Comparison of ENCODE assay signal across 10 cellular contexts in the genomic region with DNA sequence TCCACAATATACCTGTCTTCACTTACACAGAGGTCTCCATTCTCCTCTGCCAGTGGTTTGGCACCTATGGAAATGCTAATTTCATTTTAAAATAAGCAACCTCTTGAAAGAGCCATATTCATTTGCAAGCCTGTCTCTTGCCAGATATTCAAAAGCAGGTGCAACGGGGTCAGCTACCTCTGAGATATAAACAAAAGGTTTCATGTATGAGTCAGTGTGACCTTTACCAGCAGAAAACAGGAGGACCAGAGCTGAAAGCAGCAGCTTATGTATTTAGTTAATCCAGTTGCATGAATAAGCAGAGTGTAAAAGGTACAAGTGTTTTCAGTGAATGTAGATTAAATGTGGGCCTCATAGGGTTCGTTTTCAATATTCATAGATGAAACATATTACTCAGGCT. TPM values are rescaled to one million over a fixed set of nuclear protein-coding genes. Genes with fewer than 3 reads are reported as not detected.
DNase-seq lines count a peak whose midpoint lies in the region; ATAC-seq and TF ChIP-seq lines count a peak whose summit lies in the region.
"Had no signal": no experiment of that assay in that cellular context is flagged by ENCODE, and none has a peak within 500 bp of the region (broad histone marks: within the 10 kb centered on the region; RNA-seq: fewer than 3 reads in every experiment).

No MANE protein-coding gene starts in this region.

- no peak overlapping the region for H3K9ac ChIP-seq in liver (ENCODE audit: low read depth in 1 of 2, low read length in 2 of 2)

- no peaks in the 10 kb centered on the region for H3K36me3 Mint-ChIP-seq in immature natural killer cell

- 59% methylated on average over 2 of the region's 2 CpGs for WGBS in liver

- TF ChIP-seq RAD21 in liver (IDR thresholded peaks at IDR 0.05), result peak in 1 of 2 donors; percentile 17

- H3K4me3 Mint-ChIP-seq in immature natural killer cell, result no peak overlapping the region

- no peak for TF ChIP-seq CTCF in RWPE2 (IDR thresholded peaks at IDR 0.05; ENCODE audit: poor library complexity, severe bottlenecking)
- no peak for TF ChIP-seq CTCF in liver (IDR thresholded peaks at IDR 0.05; ENCODE audit: low read depth, low read length, missing input control)

- no peaks in the 10 kb centered on the region for H3K9me3 Mint-ChIP-seq in immature natural killer cell

- H3K4me1 Mint-ChIP-seq in immature natural killer cell, result no peaks in the 10 kb centered on the region

- H3K9me3 ChIP-seq in RWPE2 (ENCODE audit: severe bottlenecking) (no peaks in the 10 kb centered on the region), liver (ENCODE audit: control insufficient read depth in 4 of 4, low read length in 3 of 4) (no peaks in the 10 kb centered on the region)
- H3K9me3 ChIP-seq: lower lobe of right lung had no signal

- H3K27ac Mint-ChIP-seq in immature natural killer cell, result no peak overlapping the region
- H3K27ac Mint-ChIP-seq: progenitor cell of endocrine pancreas had no signal

- H3K27me3 Mint-ChIP-seq in immature natural killer cell (ENCODE audit: low read depth in 3 of 3), result no peaks in the 10 kb centered on the region
- H3K27me3 Mint-ChIP-seq: progenitor cell of endocrine pancreas had no signal

- H3K27me3 ChIP-seq in RWPE2 (ENCODE audit: insufficient read depth, poor library complexity, severe bottlenecking), result no peaks in the 10 kb centered on the region
- no peaks in the 10 kb centered on the region for H3K27me3 ChIP-seq in liver (ENCODE audit: control insufficient read depth in 4 of 4, insufficient read depth in 4 of 4, low read length in 3 of 4)

- DNase-seq in HT-29 (ENCODE audit: low spot score), result peak; percentile 55
- DNase-seq in RWPE2 (ENCODE audit: low spot score), result no peak
- DNase-seq in immature natural killer cell, result no peak
- DNase-seq in NCI-H524 treated with DMSO at 0.1 percent for 48 hours (lab: John Stamatoyannopoulos, UW), result no peak
- no peak for DNase-seq in NCI-H2171 treated with DMSO at 0.1 percent for 48 hours (lab: John Stamatoyannopoulos, UW)
- DNase-seq: lower lobe of right lung had no signal

- H3K36me3 ChIP-seq in RWPE2 (ENCODE audit: low read depth) (no peaks in the 10 kb centered on the region), liver (ENCODE audit: control insufficient read depth in 4 of 4, insufficient read depth in 3 of 4, low read depth in 1 of 4, low read length in 3 of 4) (no peaks in the 10 kb centered on the region)
- H3K36me3 ChIP-seq: lower lobe of right lung had no signal

- H3K4me1 ChIP-seq in RWPE2 (ENCODE audit: insufficient read depth, poor library complexity, severe bottlenecking), result no peaks in the 10 kb centered on the region
- H3K4me1 ChIP-seq in liver (ENCODE audit: control insufficient read depth in 4 of 4, insufficient read depth in 4 of 4, low read length in 3 of 4), result peaks cover 0 to 7% (median 2%) of the 10 kb centered on the region in 4 donors
- H3K4me1 ChIP-seq: lower lobe of right lung had no signal

- H3K4me3 ChIP-seq in RWPE2 (ENCODE audit: severe bottlenecking), result no peak overlapping the region
- no peak overlapping the region for H3K4me3 ChIP-seq in liver (ENCODE audit: low read depth in 1 of 3, low read length in 3 of 3)
- H3K4me3 ChIP-seq: lower lobe of right lung had no signal

- ATAC-seq in GM18868 (IDR thresholded peaks at IDR 0.05; ENCODE audit: unreplicated experiment) (peak; percentile 46), RWPE2 (ENCODE audit: low read depth) (peak; percentile 61; the same call in 2 of the 3 replicates), GM21576 (IDR thresholded peaks at IDR 0.05; ENCODE audit: unreplicated experiment) (no peak)
- ATAC-seq: lower lobe of right lung had no signal

- H3K27ac ChIP-seq in RWPE2 (ENCODE audit: poor library complexity, severe bottlenecking), result no peak overlapping the region
- no peak overlapping the region for H3K27ac ChIP-seq in liver (ENCODE audit: low read depth in 1 of 2, low read length in 2 of 2)
- H3K27ac ChIP-seq: lower lobe of right lung had no signal

TF ChIP-seq in liver, 16 proteins besides CTCF, POLR2A, EP300 and RAD21:
- TF ChIP-seq MAX (IDR thresholded peaks at IDR 0.05), result no peak
- TF ChIP-seq, protein P1, sequence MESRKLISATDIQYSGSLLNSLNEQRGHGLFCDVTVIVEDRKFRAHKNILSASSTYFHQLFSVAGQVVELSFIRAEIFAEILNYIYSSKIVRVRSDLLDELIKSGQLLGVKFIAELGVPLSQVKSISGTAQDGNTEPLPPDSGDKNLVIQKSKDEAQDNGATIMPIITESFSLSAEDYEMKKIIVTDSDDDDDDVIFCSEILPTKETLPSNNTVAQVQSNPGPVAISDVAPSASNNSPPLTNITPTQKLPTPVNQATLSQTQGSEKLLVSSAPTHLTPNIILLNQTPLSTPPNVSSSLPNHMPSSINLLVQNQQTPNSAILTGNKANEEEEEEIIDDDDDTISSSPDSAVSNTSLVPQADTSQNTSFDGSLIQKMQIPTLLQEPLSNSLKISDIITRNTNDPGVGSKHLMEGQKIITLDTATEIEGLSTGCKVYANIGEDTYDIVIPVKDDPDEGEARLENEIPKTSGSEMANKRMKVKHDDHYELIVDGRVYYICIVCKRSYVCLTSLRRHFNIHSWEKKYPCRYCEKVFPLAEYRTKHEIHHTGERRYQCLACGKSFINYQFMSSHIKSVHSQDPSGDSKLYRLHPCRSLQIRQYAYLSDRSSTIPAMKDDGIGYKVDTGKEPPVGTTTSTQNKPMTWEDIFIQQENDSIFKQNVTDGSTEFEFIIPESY (IDR thresholded peaks at IDR 0.05), result no peak
- no peak for TF ChIP-seq TAF1 (conservative IDR thresholded peaks at IDR 0.05)
- no peak for TF ChIP-seq ATF3 (IDR thresholded peaks at IDR 0.05)
- no peak for TF ChIP-seq EGR1 (IDR thresholded peaks at IDR 0.05; ENCODE audit: low read depth in 2 of 2)
- TF ChIP-seq NR2F2 (IDR thresholded peaks at IDR 0.05), result no peak
- TF ChIP-seq RXRA (IDR thresholded peaks at IDR 0.05), result peak in 1 of 2 donors; percentile 71
- TF ChIP-seq HNF4A (conservative IDR thresholded peaks at IDR 0.05), result peak in 1 of 2 donors; percentile 40
- peak; percentile 15 for TF ChIP-seq YY1 (IDR thresholded peaks at IDR 0.05)
- TF ChIP-seq, protein P2, sequence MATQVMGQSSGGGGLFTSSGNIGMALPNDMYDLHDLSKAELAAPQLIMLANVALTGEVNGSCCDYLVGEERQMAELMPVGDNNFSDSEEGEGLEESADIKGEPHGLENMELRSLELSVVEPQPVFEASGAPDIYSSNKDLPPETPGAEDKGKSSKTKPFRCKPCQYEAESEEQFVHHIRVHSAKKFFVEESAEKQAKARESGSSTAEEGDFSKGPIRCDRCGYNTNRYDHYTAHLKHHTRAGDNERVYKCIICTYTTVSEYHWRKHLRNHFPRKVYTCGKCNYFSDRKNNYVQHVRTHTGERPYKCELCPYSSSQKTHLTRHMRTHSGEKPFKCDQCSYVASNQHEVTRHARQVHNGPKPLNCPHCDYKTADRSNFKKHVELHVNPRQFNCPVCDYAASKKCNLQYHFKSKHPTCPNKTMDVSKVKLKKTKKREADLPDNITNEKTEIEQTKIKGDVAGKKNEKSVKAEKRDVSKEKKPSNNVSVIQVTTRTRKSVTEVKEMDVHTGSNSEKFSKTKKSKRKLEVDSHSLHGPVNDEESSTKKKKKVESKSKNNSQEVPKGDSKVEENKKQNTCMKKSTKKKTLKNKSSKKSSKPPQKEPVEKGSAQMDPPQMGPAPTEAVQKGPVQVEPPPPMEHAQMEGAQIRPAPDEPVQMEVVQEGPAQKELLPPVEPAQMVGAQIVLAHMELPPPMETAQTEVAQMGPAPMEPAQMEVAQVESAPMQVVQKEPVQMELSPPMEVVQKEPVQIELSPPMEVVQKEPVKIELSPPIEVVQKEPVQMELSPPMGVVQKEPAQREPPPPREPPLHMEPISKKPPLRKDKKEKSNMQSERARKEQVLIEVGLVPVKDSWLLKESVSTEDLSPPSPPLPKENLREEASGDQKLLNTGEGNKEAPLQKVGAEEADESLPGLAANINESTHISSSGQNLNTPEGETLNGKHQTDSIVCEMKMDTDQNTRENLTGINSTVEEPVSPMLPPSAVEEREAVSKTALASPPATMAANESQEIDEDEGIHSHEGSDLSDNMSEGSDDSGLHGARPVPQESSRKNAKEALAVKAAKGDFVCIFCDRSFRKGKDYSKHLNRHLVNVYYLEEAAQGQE (IDR thresholded peaks at IDR 0.05), result no peak
- TF ChIP-seq FOXA1 (IDR thresholded peaks at IDR 0.05), result no peak
- TF ChIP-seq JUND (IDR thresholded peaks at IDR 0.05), result peak; percentile 32 to 68
- TF ChIP-seq SP1 (IDR thresholded peaks at IDR 0.05), result no peak
- TF ChIP-seq HNF4G (IDR thresholded peaks at IDR 0.05), result no peak
- peak; percentile 32 for TF ChIP-seq FOXA2 (IDR thresholded peaks at IDR 0.05)
- TF ChIP-seq GABPA (IDR thresholded peaks at IDR 0.05 in 1 of 2, conservative IDR thresholded peaks at IDR 0.05 in 1 of 2), result no peak
TF ChIP-seq in liver: peak in this region for 5.

RNA-seq across cellular contexts. Expression of gene TENT5A, which starts 56.0 kb away (rescaled TPM):
- total RNA-seq in HT-29 (2014; rRNA removed; shearing (Covaris generic)), result 2.6 and 3.9 TPM in 2 replicates
- total RNA-seq in liver, result 10 to 100 TPM; 13.1 to 13.6 TPM
- polyA plus RNA-seq in liver, result 1 to 10 TPM; 4.0 to 9.6 TPM
- polyA plus RNA-seq in immature natural killer cell, result 10 to 100 TPM in 2 of 3 donors, 1 to 10 TPM in 1; 8.0 to 12.8 (median 10.7) TPM
